Comparison of ENCODE assay signal across 1 cellular context in genomic region chr13:95153647-95154405, GRCh38.
TF ChIP-seq lines count a peak whose summit lies in the region.

No MANE protein-coding gene starts in this region.

TF ChIP-seq in HepG2, 621 proteins besides CTCF, POLR2A, EP300 and RAD21 (continued from another document):
- no peak for TF ChIP-seq ZFP91 (CRISPR knock-in tag; IDR thresholded peaks at IDR 0.05; ENCODE audit: borderline replicate concordance)
- TF ChIP-seq POLR2AphosphoS5 (IDR thresholded peaks at IDR 0.05; ENCODE audit: low read depth, low read length) = no peak
